Comparison of ENCODE assay signal across 25 cellular contexts in the genomic region with DNA sequence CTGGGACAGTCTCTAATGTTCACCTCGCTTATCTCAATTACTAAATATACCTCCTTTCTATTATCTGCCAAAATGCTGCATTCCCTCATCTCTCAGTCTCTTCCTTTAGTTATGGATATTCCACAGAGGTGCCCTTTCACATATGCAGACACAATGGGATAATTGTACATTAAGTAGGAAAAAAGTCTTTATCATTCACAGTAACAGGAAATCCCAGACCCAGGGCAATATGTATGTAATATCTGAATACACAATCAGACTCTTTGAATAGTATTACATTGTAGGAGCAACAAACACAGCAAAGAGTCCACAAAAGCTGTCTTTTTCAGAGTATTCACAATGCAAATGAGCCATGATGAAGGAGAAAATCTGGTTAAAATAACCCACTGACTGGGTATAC.
DNase-seq lines count a peak whose midpoint lies in the region; ATAC-seq and TF ChIP-seq lines count a peak whose summit lies in the region.
"Had no signal": no experiment of that assay in that cellular context is flagged by ENCODE, and none has a peak within 500 bp of the region (broad histone marks: within the 10 kb centered on the region; RNA-seq: fewer than 3 reads in every experiment).

No MANE protein-coding gene starts in this region.

- no peak overlapping the region for H3K23ac ChIP-seq in mesenchymal stem cell (ENCODE audit: low read length in 2 of 2)

- no peaks in the 10 kb centered on the region for H3F3A ChIP-seq in GM23338 (replicated peaks; ENCODE audit: low read depth)

- H2AFZ ChIP-seq in GM23338 (no peak overlapping the region), mesenchymal stem cell (ENCODE audit: low read depth, low read length) (no peak overlapping the region)

- no peaks in the 10 kb centered on the region for H3K36me3 Mint-ChIP-seq in GM23338 (ENCODE audit: low read depth)
- no peaks in the 10 kb centered on the region for H3K36me3 Mint-ChIP-seq in stimulated activated memory B cell treated with anti-CD40 and anti-IgM and Interleukin-4, amounts not matched to agents 10 μg/mL and 1 μg/mL and 100 μg/mL, for 72 hours
- H3K36me3 Mint-ChIP-seq in activated naive CD8-positive, alpha-beta T cell treated with anti-CD3 and anti-CD28 coated beads, Interleukin-2, amount 50 U/mL, for 24 hours (ENCODE audit: low read depth), result no peaks in the 10 kb centered on the region
- H3K36me3 Mint-ChIP-seq: CD14-positive monocyte, IgD-negative memory B cell had no signal

- no peak overlapping the region for H3K27ac ChIP-seq in GM23338 (ENCODE audit: low read depth)
- no peak overlapping the region for H3K27ac ChIP-seq in mesenchymal stem cell (ENCODE audit: low read length, poor library complexity, severe bottlenecking)
- H3K27ac ChIP-seq in thoracic aorta, result no peak overlapping the region
- no peak overlapping the region for H3K27ac ChIP-seq in body of pancreas
- H3K27ac ChIP-seq: HL-60, KMS-11, SJSA1 had no signal

- no peaks in the 10 kb centered on the region for H3K9me3 ChIP-seq in adipocyte (ENCODE audit: control insufficient read depth, low read length)
- no peaks in the 10 kb centered on the region for H3K9me3 ChIP-seq in mesenchymal stem cell (ENCODE audit: control insufficient read depth, low read length)
- H3K9me3 ChIP-seq in thoracic aorta, result no peaks in the 10 kb centered on the region
- H3K9me3 ChIP-seq in body of pancreas, result peaks cover 0 to 4% (median 0%) of the 10 kb centered on the region in 3 donors
- H3K9me3 ChIP-seq: BE2C, SJSA1 had no signal

- no peak overlapping the region for H4K91ac ChIP-seq in mesenchymal stem cell (ENCODE audit: low read length)

- H2BK120ac ChIP-seq in mesenchymal stem cell (ENCODE audit: low read depth, low read length), result no peak overlapping the region

- no peak overlapping the region for H4K8ac ChIP-seq in mesenchymal stem cell (ENCODE audit: low read length)

- no peak overlapping the region for H2AK5ac ChIP-seq in mesenchymal stem cell (ENCODE audit: low read length, severe bottlenecking)

- no peaks in the 10 kb centered on the region for H3K79me1 ChIP-seq in mesenchymal stem cell (replicated peaks; ENCODE audit: low read length, poor library complexity, severe bottlenecking)

- no peaks in the 10 kb centered on the region for H3K9me3 Mint-ChIP-seq in GM23338
- no peaks in the 10 kb centered on the region for H3K9me3 Mint-ChIP-seq in stimulated activated memory B cell treated with anti-CD40 and anti-IgM and Interleukin-4, amounts not matched to agents 10 μg/mL and 1 μg/mL and 100 μg/mL, for 72 hours
- peaks cover 8% of the 10 kb centered on the region for H3K9me3 Mint-ChIP-seq in activated naive CD8-positive, alpha-beta T cell treated with anti-CD3 and anti-CD28 coated beads, Interleukin-2, amount 50 U/mL, for 24 hours
- H3K9me3 Mint-ChIP-seq: H9, HFFc6, IgD-negative memory B cell had no signal

- H2BK15ac ChIP-seq in mesenchymal stem cell (ENCODE audit: low read depth, poor library complexity, severe bottlenecking), result no peak overlapping the region

- no peak overlapping the region for H2BK12ac ChIP-seq in mesenchymal stem cell (ENCODE audit: low read length in 2 of 2)

- 100% methylated on average over 1 of the region's 1 CpG for WGBS in mesenchymal stem cell
- 84 to 88% methylated on average over 1 of the region's 1 CpG for WGBS in body of pancreas, 2 donors

- no peaks in the 10 kb centered on the region for H3K27me3 Mint-ChIP-seq in GM23338 (ENCODE audit: insufficient read depth, low read depth, poor library complexity)
- H3K27me3 Mint-ChIP-seq in stimulated activated memory B cell treated with anti-CD40 and anti-IgM and Interleukin-4, amounts not matched to agents 10 μg/mL and 1 μg/mL and 100 μg/mL, for 72 hours, result no peaks in the 10 kb centered on the region
- no peaks in the 10 kb centered on the region for H3K27me3 Mint-ChIP-seq in activated naive CD8-positive, alpha-beta T cell treated with anti-CD3 and anti-CD28 coated beads, Interleukin-2, amount 50 U/mL, for 24 hours
- H3K27me3 Mint-ChIP-seq: CD8-positive, alpha-beta memory T cell; IgD-negative memory B cell had no signal

- H3K36me3 ChIP-seq in GM23338 (ENCODE audit: insufficient read depth), result no peaks in the 10 kb centered on the region
- no peaks in the 10 kb centered on the region for H3K36me3 ChIP-seq in adipocyte (ENCODE audit: control insufficient read depth, insufficient read depth, low read length, severe bottlenecking)
- H3K36me3 ChIP-seq in mesenchymal stem cell (ENCODE audit: control insufficient read depth in 1 of 2, insufficient read depth in 2 of 2, low read depth in 1 of 2, low read length in 2 of 2), result no peaks in the 10 kb centered on the region
- H3K36me3 ChIP-seq in thoracic aorta, result no peaks in the 10 kb centered on the region
- H3K36me3 ChIP-seq in body of pancreas (replicated peaks in 1 of 2; ENCODE audit: insufficient read depth in 1 of 2, low read depth in 2 of 2), result no peaks in the 10 kb centered on the region
- H3K36me3 ChIP-seq: BE2C, SJSA1 had no signal

- H3K4me3 ChIP-seq in GM23338 (no peak overlapping the region), adipocyte (ENCODE audit: low read length) (no peak overlapping the region), mesenchymal stem cell (ENCODE audit: insufficient read depth in 1 of 2, low read depth in 1 of 2, low read length in 2 of 2) (no peak overlapping the region), thoracic aorta (no peak overlapping the region), body of pancreas (no peak overlapping the region)
- H3K4me3 ChIP-seq: SJSA1 had no signal

- no peak overlapping the region for H3K4ac ChIP-seq in mesenchymal stem cell (ENCODE audit: low read depth in 1 of 2, low read length in 2 of 2)

- no peak overlapping the region for H3K14ac ChIP-seq in mesenchymal stem cell (ENCODE audit: low read length in 2 of 2)

- H4K20me1 ChIP-seq in GM23338 (replicated peaks; ENCODE audit: insufficient read depth), result no peaks in the 10 kb centered on the region

- H3K4me2 ChIP-seq in GM23338 (peak overlapping the region; percentile 56), mesenchymal stem cell (ENCODE audit: low read length, poor library complexity, severe bottlenecking) (no peak overlapping the region)
- H3K4me2 ChIP-seq: KMS-11 had no signal

- no peaks in the 10 kb centered on the region for H3K79me2 ChIP-seq in GM23338 (replicated peaks; ENCODE audit: insufficient read depth)

- no peaks in the 10 kb centered on the region for H3K9me2 ChIP-seq in GM23338 (ENCODE audit: insufficient read depth)

- intact Hi-C loops in body of pancreas (cut with DNase I), result no loop called here

- H3K4me1 ChIP-seq in GM23338 (ENCODE audit: insufficient read depth), result peaks cover 19% of the 10 kb centered on the region
- peaks cover 10% of the 10 kb centered on the region for H3K4me1 ChIP-seq in adipocyte (ENCODE audit: control insufficient read depth, insufficient read depth, low read length)
- H3K4me1 ChIP-seq in mesenchymal stem cell (ENCODE audit: control insufficient read depth, insufficient read depth, low read depth, low read length), result no peaks in the 10 kb centered on the region
- peaks cover 0 to 14% of the 10 kb centered on the region in 2 donors for H3K4me1 ChIP-seq in thoracic aorta (ENCODE audit: control insufficient read depth in 1 of 2, low read depth in 2 of 2)
- H3K4me1 ChIP-seq in body of pancreas, result no peaks in the 10 kb centered on the region
- H3K4me1 ChIP-seq: BE2C, SJSA1 had no signal

- H3K9ac ChIP-seq in adipocyte (ENCODE audit: low read length) (peak overlapping the region; percentile 49), mesenchymal stem cell (ENCODE audit: low read length) (peak overlapping the region; percentile 48)
- H3K9ac ChIP-seq: KMS-11 had no signal

- no peak for TF ChIP-seq POLR2A in body of pancreas (IDR thresholded peaks at IDR 0.05)

- H3K27me3 ChIP-seq in GM23338 (ENCODE audit: insufficient read depth) (no peaks in the 10 kb centered on the region), adipocyte (replicated peaks; ENCODE audit: control insufficient read depth, insufficient read depth, low read length) (no peaks in the 10 kb centered on the region), mesenchymal stem cell (ENCODE audit: control insufficient read depth in 1 of 2, insufficient read depth in 1 of 2, low read length in 2 of 2) (no peaks in the 10 kb centered on the region), thoracic aorta (replicated peaks; ENCODE audit: insufficient read depth) (no peaks in the 10 kb centered on the region), body of pancreas (peaks cover 0 to 3% of the 10 kb centered on the region in 2 donors)
- H3K27me3 ChIP-seq: BE2C, SJSA1 had no signal

- no peak overlapping the region for H3K4me3 Mint-ChIP-seq in GM23338
- H3K4me3 Mint-ChIP-seq in stimulated activated memory B cell treated with anti-CD40 and anti-IgM and Interleukin-4, amounts not matched to agents 10 μg/mL and 1 μg/mL and 100 μg/mL, for 72 hours, result no peak overlapping the region
- H3K4me3 Mint-ChIP-seq in activated naive CD8-positive, alpha-beta T cell treated with anti-CD3 and anti-CD28 coated beads, Interleukin-2, amount 50 U/mL, for 24 hours, result no peak overlapping the region
- H3K4me3 Mint-ChIP-seq: CD14-positive monocyte; CD8-positive, alpha-beta memory T cell; H9; HFFc6; IgD-negative memory B cell had no signal

- no peak overlapping the region for H2BK5ac ChIP-seq in mesenchymal stem cell (ENCODE audit: low read depth, low read length, poor library complexity, severe bottlenecking)

- ATAC-seq in GM23338 (no peak), thoracic aorta (ENCODE audit: insufficient number of reproducible peaks, low FRiP score, low read depth) (peak; percentile 48), body of pancreas (no peak), HG03280 (IDR thresholded peaks at IDR 0.05; ENCODE audit: unreplicated experiment) (no peak)
- ATAC-seq in stimulated activated memory B cell treated with anti-CD40 and anti-IgM and Interleukin-4, amounts not matched to agents 10 μg/mL and 1 μg/mL and 100 μg/mL, for 72 hours, result no peak
- ATAC-seq in activated naive CD8-positive, alpha-beta T cell treated with anti-CD3 and anti-CD28 coated beads, Interleukin-2, amount 50 U/mL, for 24 hours, result no peak
- ATAC-seq: PC-3 had no signal

- H3K4me1 Mint-ChIP-seq in GM23338, result peaks cover 9% of the 10 kb centered on the region; the same call in 2 of the 3 replicates
- no peaks in the 10 kb centered on the region for H3K4me1 Mint-ChIP-seq in stimulated activated memory B cell treated with anti-CD40 and anti-IgM and Interleukin-4, amounts not matched to agents 10 μg/mL and 1 μg/mL and 100 μg/mL, for 72 hours
- H3K4me1 Mint-ChIP-seq in activated naive CD8-positive, alpha-beta T cell treated with anti-CD3 and anti-CD28 coated beads, Interleukin-2, amount 50 U/mL, for 24 hours, result no peaks in the 10 kb centered on the region
- H3K4me1 Mint-ChIP-seq: CD14-positive monocyte; CD8-positive, alpha-beta memory T cell had no signal

- H3K18ac ChIP-seq in mesenchymal stem cell (ENCODE audit: low read depth in 1 of 2, low read length in 2 of 2), result no peak overlapping the region

- no peak for DNase-seq in GM23338 (ENCODE audit: low spot score)
- DNase-seq in adipocyte (ENCODE audit: low read depth), result no peak
- DNase-seq in mesenchymal stem cell, result no peak
- no peak for DNase-seq in thoracic aorta (ENCODE audit: low spot score)
- no peak for DNase-seq in body of pancreas
- DNase-seq in activated naive CD8-positive, alpha-beta T cell treated with anti-CD3 and anti-CD28 coated beads, Interleukin-2, amount 50 U/mL, for 24 hours, result no peak
- DNase-seq: BE2C; CD8-positive, alpha-beta memory T cell; DMS153; H9; MM.1S; NCI-H2029; NCI-H524 treated with DMSO at 0.1 percent for 48 hours; NCI-H774; Right ventricle myocardium superior; RPMI8226 had no signal

- peak overlapping the region; percentile 67; the same call in 1 of the 2 replicates for H3K27ac Mint-ChIP-seq in GM23338
- H3K27ac Mint-ChIP-seq in stimulated activated memory B cell treated with anti-CD40 and anti-IgM and Interleukin-4, amounts not matched to agents 10 μg/mL and 1 μg/mL and 100 μg/mL, for 72 hours, result no peak overlapping the region
- H3K27ac Mint-ChIP-seq in activated naive CD8-positive, alpha-beta T cell treated with anti-CD3 and anti-CD28 coated beads, Interleukin-2, amount 50 U/mL, for 24 hours, result no peak overlapping the region
- H3K27ac Mint-ChIP-seq: H9, HFFc6, IgD-negative memory B cell had no signal

- TF ChIP-seq CTCF in GM23338 (conservative IDR thresholded peaks at IDR 0.05; ENCODE audit: low read depth in 2 of 2) (no peak), thoracic aorta (IDR thresholded peaks at IDR 0.05) (no peak), body of pancreas (IDR thresholded peaks at IDR 0.05) (no peak)
